In the genomic region with DNA sequence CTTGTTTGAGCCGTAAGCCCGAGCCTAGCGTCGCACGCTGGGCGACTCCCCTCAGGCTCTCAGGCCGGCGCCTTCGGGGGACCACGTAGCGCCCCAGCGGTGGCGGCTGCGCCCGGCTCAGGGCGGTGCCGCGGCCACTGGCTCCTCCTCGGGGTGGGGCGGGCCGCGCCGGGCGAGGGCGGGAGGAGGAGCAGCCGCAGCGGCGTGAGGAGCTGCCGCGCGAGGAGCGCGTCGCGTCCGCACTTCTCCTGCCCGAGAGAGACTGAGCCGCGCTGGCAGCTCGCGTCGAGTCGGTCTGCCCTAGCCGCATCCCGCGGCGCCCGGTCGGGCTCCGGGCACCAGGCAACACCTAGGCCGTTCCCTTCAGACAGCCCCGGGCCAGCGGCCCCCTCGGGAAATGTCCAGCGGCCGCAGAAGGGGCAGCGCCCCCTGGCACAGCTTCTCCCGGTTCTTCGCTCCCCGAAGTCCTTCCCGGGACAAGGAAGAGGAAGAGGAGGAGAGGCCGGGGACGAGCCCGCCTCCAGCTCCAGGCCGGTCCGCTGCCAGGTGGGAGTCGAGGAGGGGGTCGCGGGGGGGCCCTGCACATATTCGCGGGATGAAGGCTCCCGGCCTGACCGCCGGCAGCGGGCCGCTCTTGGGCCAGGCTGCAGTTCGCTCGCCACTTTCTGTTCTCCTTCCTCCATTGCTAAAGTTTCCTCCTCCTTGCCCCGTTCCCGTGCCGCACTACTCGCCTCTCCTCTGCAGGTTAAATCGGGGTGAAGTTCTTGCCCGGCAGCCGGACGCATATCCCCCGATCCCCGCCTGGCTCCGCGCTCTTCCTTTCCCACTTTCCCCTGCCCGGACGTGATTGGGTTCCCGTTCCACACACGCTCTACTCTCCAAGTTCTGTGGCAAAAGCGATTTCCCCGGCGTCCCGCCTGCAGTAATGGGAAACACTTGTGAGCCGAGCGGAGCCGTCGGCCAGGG, we compare ENCODE assay signal across 8 cellular contexts. TPM values are rescaled to one million over a fixed set of nuclear protein-coding genes. Genes with fewer than 3 reads are reported as not detected.
A peak's percentile ranks its signal among the peaks of the same experiment; 100 is the strongest.
DNase-seq lines count a peak whose midpoint lies in the region; ATAC-seq and TF ChIP-seq lines count a peak whose summit lies in the region.

Gene CRYBG3 (plus strand): TSS at position 202 of the 966 bp plus-strand sequence. CDS start 196 bp downstream, at position 398.

- peak within 1 kb of the TSS; percentile 92 for H3K27ac Mint-ChIP-seq in mesothelial cell of epicardium

- peak; percentile 88 for DNase-seq in COLO668 (lab: John Stamatoyannopoulos, UW; ENCODE audit: unreplicated experiment)
- DNase-seq in NOMO-1 treated with DMSO at 0.1 percent for 48 hours (lab: John Stamatoyannopoulos, UW; ENCODE audit: unreplicated experiment), result peak; percentile 77
- DNase-seq in activated CD8-positive, alpha-beta memory T cell treated with anti-CD3 and anti-CD28 coated beads, Interleukin-2, amount 50 U/mL, for 24 hours (ENCODE audit: extremely low read depth), result peak; percentile 31
- DNase-seq in mesothelial cell of epicardium (ENCODE audit: low spot score in 2 of 2, unreplicated experiment in 2 of 2), result peak; percentile 64 to 82
- peak; percentile 57 to 68 for DNase-seq in stimulated activated CD8-positive, alpha-beta memory T cell treated with anti-CD3 and anti-CD28 coated beads, Interleukin-15, amount 100 ng/mL, for 4 hours (ENCODE audit: low read depth in 2 of 2)

- H3K36me3 Mint-ChIP-seq in mesothelial cell of epicardium, result no peaks in the 10 kb centered on the region

- no peak for TF ChIP-seq CTCF in mesothelial cell of epicardium (IDR thresholded peaks at IDR 0.05; ENCODE audit: unreplicated experiment)

- H3K4me3 Mint-ChIP-seq in mesothelial cell of epicardium, result peak within 1 kb of the TSS; percentile 97

- peaks cover 15% of the 10 kb centered on the region for H3K4me1 Mint-ChIP-seq in mesothelial cell of epicardium

- H3K27me3 Mint-ChIP-seq in mesothelial cell of epicardium (ENCODE audit: low read depth), result peaks cover 67% of the 10 kb centered on the region

- in situ Hi-C loops in endometrial microvascular endothelial cells (cut with HindIII; ENCODE audit: inconsistent ontology term, low pct_unique_long_range_greater_than_20kb, low sequenced_read_pairs), result loop anchor here (25.0 kb wide), 1 partner anchor 190 kb away; no protein-coding TSS in a partner anchor

- peak; percentile 98 for ATAC-seq in GM19452 (IDR thresholded peaks at IDR 0.05; ENCODE audit: unreplicated experiment)
- peak; percentile 99 for ATAC-seq in HG03571 (IDR thresholded peaks at IDR 0.05; ENCODE audit: unreplicated experiment)

- no peaks in the 10 kb centered on the region for H3K9me3 Mint-ChIP-seq in mesothelial cell of epicardium

RNA-seq across cellular contexts. Expression of gene CRYBG3, which starts in this region (rescaled TPM):
- total RNA-seq in endometrial microvascular endothelial cells (ENCODE audit: inconsistent ontology term) (10.1 TPM), mesothelial cell of epicardium (5.7 to 6.8 TPM (median 5.8 TPM) in 3 replicates)

Comparison
In these comparisons a context has a peak if more than half of its experiments do, and no peak if none do; other contexts are left out.
1. Peak in every context shown above with its lines: DNase-seq and ATAC-seq.
2. DNase-seq: peak in every context shown above with its lines; median percentile 88 in COLO668; 77 in NOMO-1 treated with DMSO at 0.1 percent for 48 hours; 73 in mesothelial cell of epicardium; 62 in stimulated activated CD8-positive, alpha-beta memory T cell treated with anti-CD3 and anti-CD28 coated beads, Interleukin-15, amount 100 ng/mL, for 4 hours; 31 in activated CD8-positive, alpha-beta memory T cell treated with anti-CD3 and anti-CD28 coated beads, Interleukin-2, amount 50 U/mL, for 24 hours.